Comparison of ENCODE assay signal across 17 cellular contexts in the genomic region with DNA sequence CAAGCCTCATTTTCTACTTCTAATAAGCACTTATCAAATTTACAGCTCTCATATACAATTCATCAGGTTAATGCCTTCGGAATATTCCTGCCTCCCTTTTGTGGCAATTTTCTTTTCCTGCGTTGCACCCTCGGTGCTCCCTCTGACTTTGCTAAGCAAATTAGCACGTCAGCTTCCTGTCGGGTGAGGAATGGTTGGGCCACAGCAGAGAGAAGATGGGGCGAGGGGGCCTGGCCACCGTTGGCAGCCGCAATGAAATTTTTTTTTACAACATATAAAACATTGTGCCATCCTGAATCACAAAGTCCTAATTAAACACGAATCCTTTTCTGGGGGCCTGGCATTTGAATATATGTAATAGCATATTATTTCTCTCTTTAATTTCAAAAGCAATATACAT. TPM values are rescaled to one million over a fixed set of nuclear protein-coding genes. Genes with fewer than 3 reads are reported as not detected.
DNase-seq lines count a peak whose midpoint lies in the region; ATAC-seq, FAIRE-seq and TF ChIP-seq lines count a peak whose summit lies in the region.
"Had no signal": no experiment of that assay in that cellular context is flagged by ENCODE, and none has a peak within 500 bp of the region (broad histone marks: within the 10 kb centered on the region; RNA-seq: fewer than 3 reads in every experiment).

No MANE protein-coding gene starts in this region.

- TF ChIP-seq CTCF in HepG2 (CRISPR knock-in tag; IDR thresholded peaks at IDR 0.05), result no peak

- TF ChIP-seq RAD21 in HepG2 (CRISPR knock-in tag; IDR thresholded peaks at IDR 0.05), result no peak

- H3K27ac ChIP-seq in HUES48 (ENCODE audit: low read depth, low read length) (peak overlapping the region; percentile 46), HepG2 (ENCODE audit: extremely low read length, insufficient read depth, low read length) (no peak overlapping the region)
- H3K27ac ChIP-seq: PC-9 had no signal

- H3K79me2 ChIP-seq in HepG2 (ENCODE audit: insufficient read depth, low read length), result no peaks in the 10 kb centered on the region

- POLR2A ChIA-PET in HepG2 (lab: Yijun Ruan, JAX), result no interaction called here

- no peak overlapping the region for H3K4me2 ChIP-seq in HepG2 (ENCODE audit: low read depth, low read length)
- H3K4me2 ChIP-seq: PC-9 had no signal

- H3K4me1 ChIP-seq in HUES48 (ENCODE audit: control insufficient read depth, insufficient read depth, low read length) (no peaks in the 10 kb centered on the region), HepG2 (ENCODE audit: insufficient read depth, low read length) (no peaks in the 10 kb centered on the region)

- H2AFZ ChIP-seq in HepG2 (ENCODE audit: low read length), result no peak overlapping the region
- H2AFZ ChIP-seq: PC-9 had no signal

- peaks cover 5% of the 10 kb centered on the region for H3K9me3 Mint-ChIP-seq in activated CD8-positive, alpha-beta memory T cell treated with anti-CD3 and anti-CD28 coated beads, Interleukin-2, amount 10 ng/mL, durations not matched to agents 7 days and 5 days (ENCODE audit: low read depth)

- no peak overlapping the region for H3K4me3 Mint-ChIP-seq in activated CD8-positive, alpha-beta memory T cell treated with anti-CD3 and anti-CD28 coated beads, Interleukin-2, amount 10 ng/mL, durations not matched to agents 7 days and 5 days

- DNase-seq in activated CD8-positive, alpha-beta memory T cell treated with anti-CD3 and anti-CD28 coated beads, Interleukin-2, amount 10 ng/mL, durations not matched to agents 7 days and 5 days, result peak; percentile 21
- DNase-seq in activated CD8-positive, alpha-beta memory T cell treated with anti-CD3 and anti-CD28 coated beads, Interleukin-2, amount 50 U/mL, for 48 hours, result no peak
- DNase-seq in iPS-NIHi7 (ENCODE audit: extremely low spot score) (peak; percentile 9), sciatic nerve (ENCODE audit: low spot score) (peak; percentile 26), HepG2 (ENCODE audit: low spot score) (no peak), GM12891 (ENCODE audit: insufficient read length, low spot score) (no peak)
- DNase-seq: C1 segment of cervical spinal cord, HCEC 1CT, NCI-H1048, NCI-H345, NCI-H748 treated with DMSO at 0.1 percent for 48 hours, PC-9 had no signal

- 55% methylated on average over 9 of the region's 9 CpGs for WGBS in HepG2 (ENCODE audit: low lambda C conversion rate)

- H3K4me1 Mint-ChIP-seq in activated CD8-positive, alpha-beta memory T cell treated with anti-CD3 and anti-CD28 coated beads, Interleukin-2, amount 10 ng/mL, durations not matched to agents 7 days and 5 days, result no peaks in the 10 kb centered on the region

- no peaks in the 10 kb centered on the region for H4K20me1 ChIP-seq in HepG2 (ENCODE audit: insufficient read depth, low read length)

- intact Hi-C loops in sciatic nerve (cut with DNase I), result no loop called here
- intact Hi-C loops in HepG2 (cut with micrococcal nuclease; ENCODE audit: unreplicated experiment), result no loop called here

- H3K9me3 ChIP-seq in HUES48 (ENCODE audit: control insufficient read depth, insufficient read depth, low read length) (peaks cover 6% of the 10 kb centered on the region; the same call in 1 of the 2 replicates), HepG2 (ENCODE audit: low read length) (peaks cover 8% of the 10 kb centered on the region)

- H3K27ac Mint-ChIP-seq in activated CD8-positive, alpha-beta memory T cell treated with anti-CD3 and anti-CD28 coated beads, Interleukin-2, amount 10 ng/mL, durations not matched to agents 7 days and 5 days, result no peak overlapping the region

- peaks cover 2% of the 10 kb centered on the region for H3K36me3 Mint-ChIP-seq in activated CD8-positive, alpha-beta memory T cell treated with anti-CD3 and anti-CD28 coated beads, Interleukin-2, amount 10 ng/mL, durations not matched to agents 7 days and 5 days

- H3K27me3 ChIP-seq in HUES48 (ENCODE audit: control insufficient read depth, insufficient read depth, low read length) (no peaks in the 10 kb centered on the region), HepG2 (ENCODE audit: control insufficient read depth in 1 of 2, insufficient read depth in 2 of 2, low read length in 2 of 2) (peaks cover 3 to 16% of the 10 kb centered on the region in 2 experiments; a peak in 2 of 5 replicates)

- H3K9ac ChIP-seq in HUES48 (ENCODE audit: low read depth, low read length) (no peak overlapping the region), HepG2 (ENCODE audit: insufficient read depth, low read depth, low read length) (no peak overlapping the region)

- H3K4me3 ChIP-seq in HUES48 (ENCODE audit: low read depth, low read length) (no peak overlapping the region), HepG2 (replicated peaks in 1 of 3; ENCODE audit: insufficient read depth in 1 of 3, low read depth in 2 of 3, low read length in 3 of 3) (no peak overlapping the region)
- H3K4me3 ChIP-seq: GM12878, K562, PC-9 had no signal

- H3K36me3 ChIP-seq in HUES48 (ENCODE audit: control insufficient read depth, insufficient read depth, low read length) (no peaks in the 10 kb centered on the region), HepG2 (replicated peaks in 1 of 2; ENCODE audit: control insufficient read depth in 1 of 2, insufficient read depth in 2 of 2, low read length in 2 of 2) (no peaks in the 10 kb centered on the region)

- CTCF ChIA-PET in activated CD8-positive, alpha-beta memory T cell treated with anti-CD3 and anti-CD28 coated beads, Interleukin-2, amount 10 ng/mL, durations not matched to agents 7 days and 5 days (lab: Charles Lee), result no interaction called here
- CTCF ChIA-PET in HepG2 (lab: Yijun Ruan, JAX; ENCODE audit: low intra/inter-chr PET ratio, low total read pairs), result no interaction called here

- peaks cover 8% of the 10 kb centered on the region for H3K27me3 Mint-ChIP-seq in activated CD8-positive, alpha-beta memory T cell treated with anti-CD3 and anti-CD28 coated beads, Interleukin-2, amount 10 ng/mL, durations not matched to agents 7 days and 5 days

- TF ChIP-seq POLR2A in HepG2 (IDR thresholded peaks at IDR 0.05; ENCODE audit: insufficient read depth in 1 of 2, low read depth in 2 of 2, low read length in 2 of 2), result no peak
- no peak for TF ChIP-seq POLR2A in GM12891 (IDR thresholded peaks at IDR 0.05; ENCODE audit: low read depth, low read length)

- FAIRE-seq in HepG2 (lab: Jason Lieb, UNC), result no peak
- FAIRE-seq in GM12891 (lab: Jason Lieb, UNC), result no peak
- FAIRE-seq: GM12878, HTR-8/SVneo, K562 had no signal

- in situ Hi-C loops in HepG2 (cut with HindIII; ENCODE audit: extremely low pct_ligation_motif_present, low pct_unique_long_range_greater_than_20kb), result loop anchor here (10.0 kb wide), 1 partner anchor 63 kb away; no protein-coding TSS in a partner anchor

- no TSS peak for BruUV-seq in HepG2 (replicated peaks; lab: Mats Ljungman, UMichigan)

- ATAC-seq in activated CD8-positive, alpha-beta memory T cell treated with anti-CD3 and anti-CD28 coated beads, Interleukin-2, amount 10 ng/mL, durations not matched to agents 7 days and 5 days, result no peak
- no peak for ATAC-seq in sciatic nerve
- ATAC-seq in HG02852 (IDR thresholded peaks at IDR 0.05; ENCODE audit: unreplicated experiment), result no peak
- ATAC-seq in HepG2, result no peak
- ATAC-seq: GM12878 had no signal

- no peak for TF ChIP-seq EP300 in HepG2 (IDR thresholded peaks at IDR 0.05; ENCODE audit: low read depth in 2 of 2, low read length in 2 of 2)
- TF ChIP-seq EP300 in HepG2 (CRISPR knock-in tag; IDR thresholded peaks at IDR 0.05; ENCODE audit: borderline replicate concordance), result no peak

TF ChIP-seq in HepG2, 621 proteins besides CTCF, POLR2A, EP300 and RAD21:
- no peak for TF ChIP-seq ZFY (CRISPR knock-in tag; IDR thresholded peaks at IDR 0.05)

TF ChIP-seq in GM12891, 5 proteins besides CTCF, POLR2A, EP300 and RAD21:
- TF ChIP-seq TAF1 (IDR thresholded peaks at IDR 0.05; ENCODE audit: low read depth, low read length) (no peak), POU2F2 (IDR thresholded peaks at IDR 0.05; ENCODE audit: low read depth, low read length) (no peak), SPI1 (IDR thresholded peaks at IDR 0.05; ENCODE audit: low read depth, low read length) (no peak), POLR2AphosphoS5 (IDR thresholded peaks at IDR 0.05; ENCODE audit: low read depth, low read length) (no peak), PAX5 (IDR thresholded peaks at IDR 0.05; ENCODE audit: insufficient read depth, low read length, severe bottlenecking) (no peak)
TF ChIP-seq in GM12891: peak in this region for 0.

RNA-seq across cellular contexts. Expression of a gene that starts 28.1 kb away (rescaled TPM):
- total RNA-seq in activated CD8-positive, alpha-beta memory T cell treated with anti-CD3 and anti-CD28 coated beads, Interleukin-2, amount 10 ng/mL, durations not matched to agents 7 days and 5 days, result not detected
- total RNA-seq in sciatic nerve (2.4 TPM), HepG2 (2016; rRNA removed; fragmentation: Illumina TruSeq; extraction: Trizol) (0.13 and 0.18 TPM in 2 replicates)
- total RNA-seq in HepG2 (2016; cell fraction: cytosol; rRNA removed; fragmentation: Illumina TruSeq; extraction: Trizol; ENCODE audit: low read depth), result 0.10 TPM in 1 of 2 replicates, not detected in the other
- 0.21 and 0.28 TPM in 2 replicates for total RNA-seq in HepG2 (2016; cell fraction: insoluble cytoplasmic fraction; rRNA removed; fragmentation: Illumina TruSeq; extraction: Trizol)
- total RNA-seq in HepG2 (2016; cell fraction: membrane; rRNA removed; fragmentation: Illumina TruSeq; extraction: Trizol), result 0.10 and 0.12 TPM in 2 replicates
- 0.13 and 0.19 TPM in 2 replicates for total RNA-seq in HepG2 (2016; cell fraction: nucleus; rRNA removed; fragmentation: Illumina TruSeq; extraction: Trizol)
- 0.13 and 1.5 TPM in 2 replicates for polyA plus RNA-seq in HepG2 (2011; rRNA removed)
- polyA plus RNA-seq in HepG2 (2011; cell fraction: cytosol; rRNA removed), result 0.32 and 1.0 TPM in 2 replicates
- 0.48 and 1.6 TPM in 2 replicates for polyA plus RNA-seq in HepG2 (2011; cell fraction: nucleus; rRNA removed)
- polyA plus RNA-seq in HepG2 (2012), result 0.28 and 1.0 TPM in 2 replicates
- 0.03 and 0.05 TPM in 2 replicates for polyA plus RNA-seq in HepG2 (2016; cell fraction: cytosol; fragmentation: Illumina TruSeq; extraction: Trizol; ENCODE audit: low read depth)
- polyA plus RNA-seq in HepG2 (2016; cell fraction: insoluble cytoplasmic fraction; fragmentation: Illumina TruSeq; extraction: Trizol; ENCODE audit: low read depth), result 0.22 and 0.29 TPM in 2 replicates
- 0.09 and 0.12 TPM in 2 replicates for polyA plus RNA-seq in HepG2 (2016; cell fraction: membrane; fragmentation: Illumina TruSeq; extraction: Trizol; ENCODE audit: low read depth)
- 0.27 and 0.31 TPM in 2 replicates for polyA plus RNA-seq in HepG2 (2016; cell fraction: nucleus; fragmentation: Illumina TruSeq; extraction: Trizol; ENCODE audit: insufficient read depth, low read depth)
- polyA minus RNA-seq in HepG2 (2011; rRNA and poly(A)+ RNA removed; ENCODE audit: low replicate concordance), result 0.21 and 0.50 TPM in 2 replicates
- 0.18 and 1.1 TPM in 2 replicates for polyA minus RNA-seq in HepG2 (2011; cell fraction: cytosol; rRNA and poly(A)+ RNA removed)
- polyA minus RNA-seq in HepG2 (2011; cell fraction: nucleus; rRNA and poly(A)+ RNA removed), result 0.13 and 0.50 TPM in 2 replicates
- polyA plus RNA-seq in GM12891 (2012; ENCODE audit: low read depth, missing spikeins), result 0.44 TPM
- total RNA-seq: GM12878 had no signal

Comparison
In these comparisons a context has a peak if more than half of its experiments do, and no peak if none do; other contexts are left out.
1. DNase-seq: peak in activated CD8-positive, alpha-beta memory T cell treated with anti-CD3 and anti-CD28 coated beads, Interleukin-2, amount 10 ng/mL, durations not matched to agents 7 days and 5 days (single experiment), iPS-NIHi7 (single experiment) and sciatic nerve (single experiment); none in activated CD8-positive, alpha-beta memory T cell treated with anti-CD3 and anti-CD28 coated beads, Interleukin-2, amount 50 U/mL, for 48 hours (single experiment), HepG2 (single experiment) and GM12891 (single experiment).